Comparison of ENCODE assay signal across 8 cellular contexts in the genomic region with DNA sequence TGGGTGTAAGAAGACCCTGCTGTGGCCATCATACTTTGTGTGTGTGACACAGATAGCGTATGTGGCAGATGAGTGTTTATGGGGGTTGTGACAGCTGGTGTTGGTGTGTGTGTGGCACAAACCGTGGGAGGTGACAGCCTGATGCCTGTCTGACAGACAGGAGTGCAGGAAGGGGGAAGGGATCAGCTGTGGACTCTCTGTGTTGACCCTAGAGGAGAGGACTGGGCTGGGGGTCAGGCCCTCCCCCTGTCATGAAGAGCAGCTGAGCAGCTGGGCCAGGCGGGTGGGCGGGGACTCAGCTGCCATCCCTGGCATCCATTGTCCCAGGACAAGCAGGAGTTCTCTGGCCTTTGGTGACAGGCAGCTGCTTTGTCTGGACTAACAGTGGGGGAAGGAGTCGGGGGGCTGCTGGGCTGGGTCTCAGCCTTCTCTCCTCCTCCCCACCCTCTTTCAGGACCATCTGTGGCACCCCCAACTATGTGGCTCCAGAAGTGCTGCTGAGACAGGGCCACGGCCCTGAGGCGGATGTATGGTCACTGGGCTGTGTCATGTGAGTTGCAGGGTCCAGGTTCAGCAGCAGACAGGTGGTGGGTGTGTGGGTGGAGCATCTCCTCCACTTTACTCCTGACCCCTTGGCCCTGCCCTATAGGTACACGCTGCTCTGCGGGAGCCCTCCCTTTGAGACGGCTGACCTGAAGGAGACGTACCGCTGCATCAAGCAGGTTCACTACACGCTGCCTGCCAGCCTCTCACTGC. TPM values are rescaled to one million over a fixed set of nuclear protein-coding genes. Genes with fewer than 3 reads are reported as not detected.
A peak's percentile ranks its signal among the peaks of the same experiment; 100 is the strongest.
DNase-seq lines count a peak whose midpoint lies in the region; ATAC-seq and TF ChIP-seq lines count a peak whose summit lies in the region.

No MANE protein-coding gene starts in this region.

- no peak for TF ChIP-seq CTCF in foreskin fibroblast (IDR thresholded peaks at IDR 0.05; ENCODE audit: low read depth, low read length)

- ATAC-seq in HG02623 (IDR thresholded peaks at IDR 0.05; ENCODE audit: unreplicated experiment), result no peak
- ATAC-seq in HG02973 (IDR thresholded peaks at IDR 0.05; ENCODE audit: unreplicated experiment), result no peak
- no peak for ATAC-seq in HG03354 (IDR thresholded peaks at IDR 0.05; ENCODE audit: poor library complexity, severe bottlenecking, unreplicated experiment)

- H3K36me3 ChIP-seq in rectal smooth muscle tissue (ENCODE audit: control insufficient read depth, insufficient read depth, low read length), result peaks cover 16% of the 10 kb centered on the region

- no peaks in the 10 kb centered on the region for H3K9me3 Mint-ChIP-seq in activated CD4-positive, alpha-beta memory T cell treated with anti-CD3 and anti-CD28 coated beads, Interleukin-2, amount 10 ng/mL, durations not matched to agents 7 days and 5 days

- peak overlapping the region; percentile 96 for H3K27ac Mint-ChIP-seq in activated CD4-positive, alpha-beta memory T cell treated with anti-CD3 and anti-CD28 coated beads, Interleukin-2, amount 10 ng/mL, durations not matched to agents 7 days and 5 days

- H3K27me3 Mint-ChIP-seq in activated CD4-positive, alpha-beta memory T cell treated with anti-CD3 and anti-CD28 coated beads, Interleukin-2, amount 10 ng/mL, durations not matched to agents 7 days and 5 days, result no peaks in the 10 kb centered on the region

- peaks cover 58% of the 10 kb centered on the region for H3K36me3 Mint-ChIP-seq in activated CD4-positive, alpha-beta memory T cell treated with anti-CD3 and anti-CD28 coated beads, Interleukin-2, amount 10 ng/mL, durations not matched to agents 7 days and 5 days (ENCODE audit: low read depth)

- peak overlapping the region; percentile 90 for H3K4me3 Mint-ChIP-seq in activated CD4-positive, alpha-beta memory T cell treated with anti-CD3 and anti-CD28 coated beads, Interleukin-2, amount 10 ng/mL, durations not matched to agents 7 days and 5 days

- H3K27ac ChIP-seq in rectal smooth muscle tissue (ENCODE audit: low read depth, low read length), result no peak overlapping the region

- peaks cover 67% of the 10 kb centered on the region for H3K4me1 Mint-ChIP-seq in activated CD4-positive, alpha-beta memory T cell treated with anti-CD3 and anti-CD28 coated beads, Interleukin-2, amount 10 ng/mL, durations not matched to agents 7 days and 5 days

- H3K4me3 ChIP-seq in GM08714 (ENCODE audit: low read length), result peak overlapping the region; percentile 54; the same call in 1 of the 2 replicates
- H3K4me3 ChIP-seq in foreskin fibroblast (ENCODE audit: low read depth in 1 of 2, low read length in 2 of 2), result peak overlapping the region; percentile 66 to 75
- peak overlapping the region; percentile 55 for H3K4me3 ChIP-seq in rectal smooth muscle tissue (ENCODE audit: low read length)

- DNase-seq in activated CD4-positive, alpha-beta memory T cell treated with anti-CD3 and anti-CD28 coated beads, Interleukin-2, amount 10 ng/mL, durations not matched to agents 7 days and 5 days, result no peak
- DNase-seq in foreskin fibroblast (peak in 1 of 2 donors; percentile 51), NCI-H2081 (lab: John Stamatoyannopoulos, UW) (no peak)

- POLR2A ChIA-PET in activated CD4-positive, alpha-beta memory T cell treated with anti-CD3 and anti-CD28 coated beads, Interleukin-2, amount 10 ng/mL, durations not matched to agents 7 days and 5 days (lab: Charles Lee), result interaction anchor here (0.6 to 16.4 kb wide), 8 partner anchors 9 to 184 kb away, joined by 3 to 960 read pairs (median 32); a partner anchor contains a TSS

- peak overlapping the region; percentile 47 for H3K9ac ChIP-seq in rectal smooth muscle tissue (ENCODE audit: low read length)

- peaks cover 16% of the 10 kb centered on the region for H3K4me1 ChIP-seq in rectal smooth muscle tissue (ENCODE audit: control insufficient read depth, insufficient read depth, low read length)

- no peaks in the 10 kb centered on the region for H3K27me3 ChIP-seq in rectal smooth muscle tissue (ENCODE audit: control insufficient read depth, insufficient read depth, low read length)

- CTCF ChIA-PET in activated CD4-positive, alpha-beta memory T cell treated with anti-CD3 and anti-CD28 coated beads, Interleukin-2, amount 10 ng/mL, durations not matched to agents 7 days and 5 days (lab: Charles Lee), result interaction anchor here (0.6 to 6.4 kb wide), 2 partner anchors 17 to 546 kb away, joined by 5 to 76 read pairs; no protein-coding TSS in a partner anchor

RNA-seq across cellular contexts. Expression of a gene that starts 2.3 kb away (rescaled TPM):
- 10 to 100 TPM; 62.8 to 63.5 TPM for total RNA-seq in activated CD4-positive, alpha-beta memory T cell treated with anti-CD3 and anti-CD28 coated beads, Interleukin-2, amount 10 ng/mL, durations not matched to agents 7 days and 5 days

RNA-seq across cellular contexts. Expression of a gene that starts 4.7 kb away (rescaled TPM):
- 1 to 10 TPM; 1.9 to 2.2 TPM for total RNA-seq in activated CD4-positive, alpha-beta memory T cell treated with anti-CD3 and anti-CD28 coated beads, Interleukin-2, amount 10 ng/mL, durations not matched to agents 7 days and 5 days

RNA-seq across cellular contexts. Expression of a gene that starts 5.8 kb away (rescaled TPM):
- total RNA-seq in activated CD4-positive, alpha-beta memory T cell treated with anti-CD3 and anti-CD28 coated beads, Interleukin-2, amount 10 ng/mL, durations not matched to agents 7 days and 5 days, result 1 to 10 TPM; 8.4 to 8.7 TPM

RNA-seq across cellular contexts. Expression of a gene that starts 14.5 kb away (rescaled TPM):
- total RNA-seq in activated CD4-positive, alpha-beta memory T cell treated with anti-CD3 and anti-CD28 coated beads, Interleukin-2, amount 10 ng/mL, durations not matched to agents 7 days and 5 days, result 1 to 10 TPM; 1.0 to 1.3 TPM

RNA-seq across cellular contexts. Expression of a gene that starts 27.1 kb away (rescaled TPM):
- total RNA-seq in activated CD4-positive, alpha-beta memory T cell treated with anti-CD3 and anti-CD28 coated beads, Interleukin-2, amount 10 ng/mL, durations not matched to agents 7 days and 5 days, result 1,000 to 10,000 TPM; 1,610 to 1,658 TPM
